17 cellular contexts compared by ENCODE assay signal in genomic region chr3:16768956-16769355, GRCh38.
A peak's percentile ranks its signal among the peaks of the same experiment; 100 is the strongest.
DNase-seq lines count a peak whose midpoint lies in the region; ATAC-seq, FAIRE-seq and TF ChIP-seq lines count a peak whose summit lies in the region.
"Had no signal": no experiment of that assay in that cellular context is flagged by ENCODE, and none has a peak within 500 bp of the region (broad histone marks: within the 10 kb centered on the region; RNA-seq: fewer than 3 reads in every experiment).

No MANE protein-coding gene starts in this region.

- TF ChIP-seq EP300 in Ishikawa (IDR thresholded peaks at IDR 0.05; ENCODE audit: borderline replicate concordance) = peak; percentile 79

- TF ChIP-seq POLR2A in esophagus squamous epithelium (IDR thresholded peaks at IDR 0.05) (no peak), GM12891 (IDR thresholded peaks at IDR 0.05; ENCODE audit: low read depth, low read length) (no peak)

- H3K27me3 ChIP-seq in A673 (replicated peaks; ENCODE audit: insufficient read depth, low read depth, low read length, poor library complexity) (no peaks in the 10 kb centered on the region), esophagus squamous epithelium (no peaks in the 10 kb centered on the region), upper lobe of right lung (no peaks in the 10 kb centered on the region)
- H3K27me3 ChIP-seq: tibial nerve had no signal

- no peaks in the 10 kb centered on the region for H3K9me3 ChIP-seq in A673 (ENCODE audit: low read depth, low read length, poor library complexity, severe bottlenecking)
- no peaks in the 10 kb centered on the region for H3K9me3 ChIP-seq in esophagus squamous epithelium
- H3K9me3 ChIP-seq in upper lobe of right lung = no peaks in the 10 kb centered on the region
- H3K9me3 ChIP-seq: Caco-2, tibial nerve had no signal

- peaks cover 24% of the 10 kb centered on the region for H3K4me1 Mint-ChIP-seq in brain
- H3K4me1 Mint-ChIP-seq: activated naive CD8-positive, alpha-beta T cell treated with anti-CD3 and anti-CD28 coated beads, Interleukin-2, amount 10 ng/mL, durations not matched to agents 7 days and 5 days had no signal

- H3K36me3 Mint-ChIP-seq in brain = no peaks in the 10 kb centered on the region
- H3K36me3 Mint-ChIP-seq: activated naive CD8-positive, alpha-beta T cell treated with anti-CD3 and anti-CD28 coated beads, Interleukin-2, amount 10 ng/mL, durations not matched to agents 7 days and 5 days; naive thymus-derived CD4-positive, alpha-beta T cell had no signal

- peak overlapping the region in 3 of 5 experiments; percentile 49 to 72 (median 68) for H3K27ac Mint-ChIP-seq in brain
- H3K27ac Mint-ChIP-seq: activated naive CD8-positive, alpha-beta T cell treated with anti-CD3 and anti-CD28 coated beads, Interleukin-2, amount 10 ng/mL, durations not matched to agents 7 days and 5 days; naive thymus-derived CD4-positive, alpha-beta T cell had no signal

- no peak for FAIRE-seq in GM12891 (lab: Jason Lieb, UNC)
- FAIRE-seq: TTC549 had no signal

- POLR2A ChIA-PET in A673 (lab: Charles Lee; ENCODE audit: low non-redundant PET) = no interaction called here

- no peak overlapping the region for H3K4me3 ChIP-seq in A673 (ENCODE audit: low read depth, low read length, poor library complexity, severe bottlenecking)
- H3K4me3 ChIP-seq in esophagus squamous epithelium = no peak overlapping the region
- H3K4me3 ChIP-seq in upper lobe of right lung = no peak overlapping the region
- H3K4me3 ChIP-seq: tibial nerve had no signal

- TF ChIP-seq RAD21 in Ishikawa (IDR thresholded peaks at IDR 0.05; ENCODE audit: low read depth) = no peak

- CTCF ChIA-PET in A673 (lab: Charles Lee) = no interaction called here

- BruUV-seq in A673 (replicated peaks; lab: Mats Ljungman, UMichigan) = no TSS peak

- no peaks in the 10 kb centered on the region for H3K27me3 Mint-ChIP-seq in brain

- no peak overlapping the region for H3K4me3 Mint-ChIP-seq in brain
- H3K4me3 Mint-ChIP-seq: activated naive CD8-positive, alpha-beta T cell treated with anti-CD3 and anti-CD28 coated beads, Interleukin-2, amount 10 ng/mL, durations not matched to agents 7 days and 5 days; naive thymus-derived CD4-positive, alpha-beta T cell had no signal

- intact Hi-C loops in A673 (cut with micrococcal nuclease; ENCODE audit: unreplicated experiment) (no loop called here), esophagus squamous epithelium (cut with DNase I) (no loop called here), upper lobe of right lung (cut with DNase I) (no loop called here)

- no peaks in the 10 kb centered on the region for H3K36me3 ChIP-seq in A673 (ENCODE audit: insufficient read depth, low read length, poor library complexity, severe bottlenecking)
- no peaks in the 10 kb centered on the region for H3K36me3 ChIP-seq in esophagus squamous epithelium
- no peaks in the 10 kb centered on the region for H3K36me3 ChIP-seq in upper lobe of right lung
- H3K36me3 ChIP-seq: tibial nerve had no signal

- DNase-seq in A673 (ENCODE audit: low spot score) (peak; percentile 22), kidney tubule cell (ENCODE audit: low spot score) (peak; percentile 69), esophagus squamous epithelium (lab: John Stamatoyannopoulos, UW) (no peak), NAMALWA (ENCODE audit: low spot score) (no peak), upper lobe of right lung (no peak), GM12891 (ENCODE audit: insufficient read length, low spot score) (no peak)
- DNase-seq: activated naive CD8-positive, alpha-beta T cell treated with anti-CD3 and anti-CD28 coated beads, Interleukin-2, amount 10 ng/mL, durations not matched to agents 7 days and 5 days; activated T-cell treated with anti-CD3 and anti-CD28 coated beads, Interleukin-2, amount 50 U/mL, for 1 hour; Caco-2; left colon; naive thymus-derived CD4-positive, alpha-beta T cell; NCI-H2171 had no signal

- H3K4me1 ChIP-seq in A673 (ENCODE audit: insufficient read depth, low read length, poor library complexity, severe bottlenecking) (no peaks in the 10 kb centered on the region), esophagus squamous epithelium (no peaks in the 10 kb centered on the region), upper lobe of right lung (no peaks in the 10 kb centered on the region)
- H3K4me1 ChIP-seq: Caco-2 had no signal

- 20 to 50% methylated on average over 1 of the region's 1 CpG for WGBS in esophagus squamous epithelium, 2 donors

- ATAC-seq in upper lobe of right lung = no peak
- ATAC-seq: left colon; naive thymus-derived CD4-positive, alpha-beta T cell had no signal

- H3K9me3 Mint-ChIP-seq in brain = peaks cover 0 to 2% (median 0%) of the 10 kb centered on the region in 5 experiments
- H3K9me3 Mint-ChIP-seq: activated naive CD8-positive, alpha-beta T cell treated with anti-CD3 and anti-CD28 coated beads, Interleukin-2, amount 10 ng/mL, durations not matched to agents 7 days and 5 days; naive thymus-derived CD4-positive, alpha-beta T cell had no signal

- TF ChIP-seq CTCF in A673 (conservative IDR thresholded peaks at IDR 0.05; ENCODE audit: low read depth, low read length) (no peak), brain (conservative IDR thresholded peaks at IDR 0.05) (no peak), esophagus squamous epithelium (IDR thresholded peaks at IDR 0.05) (no peak), upper lobe of right lung (IDR thresholded peaks at IDR 0.05) (no peak)

- H3K27ac ChIP-seq in A673 (ENCODE audit: low read depth, low read length, poor library complexity, severe bottlenecking) (no peak overlapping the region), esophagus squamous epithelium (no peak overlapping the region), upper lobe of right lung (no peak overlapping the region)
- H3K27ac ChIP-seq: epithelial cell of prostate, tibial nerve had no signal

TF ChIP-seq in Ishikawa, 13 proteins besides CTCF, POLR2A, EP300 and RAD21 (continues in another document):
- no peak for TF ChIP-seq CREB1 (IDR thresholded peaks at IDR 0.05; ENCODE audit: low read depth)
- no peak for TF ChIP-seq EGR1 (IDR thresholded peaks at IDR 0.05)
- no peak for TF ChIP-seq YY1 (IDR thresholded peaks at IDR 0.05; ENCODE audit: low read depth)
- no peak for TF ChIP-seq ZBTB7A (IDR thresholded peaks at IDR 0.05; ENCODE audit: low read depth)
- TF ChIP-seq REST (IDR thresholded peaks at IDR 0.05; ENCODE audit: low read depth) = no peak
- peak; percentile 38; the same call in 1 of the 2 replicates for TF ChIP-seq FOXM1 (IDR thresholded peaks at IDR 0.05; ENCODE audit: borderline replicate concordance, low read depth)
- TF ChIP-seq TEAD4 (IDR thresholded peaks at IDR 0.05) = peak; percentile 95

TF ChIP-seq in GM12891, 5 proteins besides CTCF, POLR2A, EP300 and RAD21:
- TF ChIP-seq PAX5 (IDR thresholded peaks at IDR 0.05; ENCODE audit: insufficient read depth, low read length, severe bottlenecking) = no peak
- no peak for TF ChIP-seq TAF1 (IDR thresholded peaks at IDR 0.05; ENCODE audit: low read depth, low read length)
- TF ChIP-seq POLR2AphosphoS5 (IDR thresholded peaks at IDR 0.05; ENCODE audit: low read depth, low read length) = no peak
- no peak for TF ChIP-seq POU2F2 (IDR thresholded peaks at IDR 0.05; ENCODE audit: low read depth, low read length)
- no peak for TF ChIP-seq SPI1 (IDR thresholded peaks at IDR 0.05; ENCODE audit: low read depth, low read length)

Comparison
In these comparisons a context has a peak if more than half of its experiments do, and no peak if none do; other contexts are left out.
1. DNase-seq: peak in A673 (single experiment) and kidney tubule cell (single experiment); none in esophagus squamous epithelium (single experiment), NAMALWA (single experiment), upper lobe of right lung (single experiment) and GM12891 (single experiment).